ENCODE assay signal across 1 cellular context in genomic region chr11:8006349-8006977, GRCh38.
TF ChIP-seq lines count a peak whose summit lies in the region.

No MANE protein-coding gene starts in this region.

TF ChIP-seq in H1, 55 proteins besides CTCF, POLR2A, EP300 and RAD21:
- TF ChIP-seq ATF2 (IDR thresholded peaks at IDR 0.05; ENCODE audit: low read length) = no peak
- TF ChIP-seq YY1 (IDR thresholded peaks at IDR 0.05; ENCODE audit: low read depth, low read length) = 0 out of 2 replicates have a peak, but pooled peaks have one; percentile 21
- 0 out of 2 replicates have a peak, but pooled peaks have one; percentile 3 for TF ChIP-seq TEAD4 (IDR thresholded peaks at IDR 0.05; ENCODE audit: low read depth, low read length)
- TF ChIP-seq CHD7 (IDR thresholded peaks at IDR 0.05; ENCODE audit: insufficient replicate concordance, low read length) = no peak
- no peak for TF ChIP-seq GABPA (IDR thresholded peaks at IDR 0.05; ENCODE audit: borderline replicate concordance, insufficient read depth, low read length)
- TF ChIP-seq GTF2F1 (IDR thresholded peaks at IDR 0.05; ENCODE audit: borderline replicate concordance, low read depth, low read length) = no peak
